24 cellular contexts compared by ENCODE assay signal in genomic region chr15:85781099-85781498, GRCh38.
"Had no signal": no experiment of that assay in that cellular context is flagged by ENCODE, and none has a peak within 500 bp of the region (broad histone marks: within the 10 kb centered on the region; RNA-seq: fewer than 3 reads in every experiment).

No MANE protein-coding gene starts in this region.

- H3K36me3 Mint-ChIP-seq: naive thymus-derived CD8-positive, alpha-beta T cell; stimulated activated memory B cell treated with anti-CD40 and anti-IgM and Interleukin-4, amounts not matched to agents 10 μg/mL and 1 μg/mL and 100 μg/mL, for 72 hours had no signal

- H3K9me3 Mint-ChIP-seq: dendritic cell treated with granulocyte-macrophage colony-stimulating factor and Interleukin-4, amounts not matched to agents 40 ng/mL and 50 ng/mL, for 4 days; naive thymus-derived CD8-positive, alpha-beta T cell; nephron progenitor cell; stimulated activated memory B cell treated with anti-CD40 and anti-IgM and Interleukin-4, amounts not matched to agents 10 μg/mL and 1 μg/mL and 100 μg/mL, for 72 hours had no signal

- H3K9me3 ChIP-seq: colonic mucosa, esophagus muscularis mucosa, gastroesophageal sphincter, heart right ventricle, left ventricle myocardium inferior, lower lobe of right lung, prostate gland, right atrium auricular region, spleen, thyroid gland, vagina had no signal

- H3K27ac ChIP-seq: colonic mucosa, esophagus muscularis mucosa, foreskin keratinocyte, gastroesophageal sphincter, heart right ventricle, left ventricle myocardium inferior, lower lobe of right lung, prostate gland, right atrium auricular region, skin epidermis, spleen, thyroid gland, vagina had no signal

- H3K4me3 ChIP-seq: colonic mucosa, esophagus muscularis mucosa, gastroesophageal sphincter, heart right ventricle, left ventricle myocardium inferior, lower lobe of right lung, prostate gland, right atrium auricular region, skin epidermis, spleen, thyroid gland, vagina had no signal

- ATAC-seq: foreskin keratinocyte; gastroesophageal sphincter; heart right ventricle; lower lobe of right lung; naive thymus-derived CD8-positive, alpha-beta T cell; stimulated activated memory B cell treated with anti-CD40 and anti-IgM and Interleukin-4, amounts not matched to agents 10 μg/mL and 1 μg/mL and 100 μg/mL, for 72 hours; stimulated activated naive CD8-positive, alpha-beta T cell treated with anti-CD3 and anti-CD28 coated beads, Interleukin-15, Interleukin-2, amounts not matched to agents 100 U/mL and 50 U/mL, for 24 hours had no signal

- H3K36me3 ChIP-seq: colonic mucosa, esophagus muscularis mucosa, gastroesophageal sphincter, heart right ventricle, left ventricle myocardium inferior, lower lobe of right lung, prostate gland, right atrium auricular region, spleen, thyroid gland, vagina had no signal

- H3K4me1 ChIP-seq: prostate gland had no signal

- H3K27me3 ChIP-seq: colonic mucosa, esophagus muscularis mucosa, foreskin keratinocyte, gastroesophageal sphincter, heart right ventricle, right atrium auricular region, spleen, thyroid gland, vagina had no signal

- H3K27me3 Mint-ChIP-seq: dendritic cell treated with granulocyte-macrophage colony-stimulating factor and Interleukin-4, amounts not matched to agents 40 ng/mL and 50 ng/mL, for 4 days; naive thymus-derived CD8-positive, alpha-beta T cell; stimulated activated memory B cell treated with anti-CD40 and anti-IgM and Interleukin-4, amounts not matched to agents 10 μg/mL and 1 μg/mL and 100 μg/mL, for 72 hours had no signal

- DNase-seq: colonic mucosa; effector memory CD4-positive, alpha-beta T cell; foreskin keratinocyte; heart right ventricle; hippocampal formation; left cardiac atrium; left ventricle myocardium inferior; lower lobe of right lung; naive thymus-derived CD8-positive, alpha-beta T cell; nephron progenitor cell; nucleus accumbens; spleen; stimulated activated CD4-positive, alpha-beta T cell treated with anti-CD3 and anti-CD28 coated beads, Interleukin-4, amount 100 ng/mL, for 4 hours; stimulated activated naive CD8-positive, alpha-beta T cell treated with anti-CD3 and anti-CD28 coated beads, Interleukin-15, Interleukin-2, amounts not matched to agents 100 U/mL and 50 U/mL, for 24 hours; thyroid gland; trophoblast cell had no signal

- H3K27ac Mint-ChIP-seq: dendritic cell treated with granulocyte-macrophage colony-stimulating factor and Interleukin-4, amounts not matched to agents 40 ng/mL and 50 ng/mL, for 4 days; stimulated activated memory B cell treated with anti-CD40 and anti-IgM and Interleukin-4, amounts not matched to agents 10 μg/mL and 1 μg/mL and 100 μg/mL, for 72 hours had no signal

- H3K4me3 Mint-ChIP-seq: dendritic cell treated with granulocyte-macrophage colony-stimulating factor and Interleukin-4, amounts not matched to agents 40 ng/mL and 50 ng/mL, for 4 days; naive thymus-derived CD8-positive, alpha-beta T cell; nephron progenitor cell; stimulated activated memory B cell treated with anti-CD40 and anti-IgM and Interleukin-4, amounts not matched to agents 10 μg/mL and 1 μg/mL and 100 μg/mL, for 72 hours had no signal
